34 cellular contexts compared by ENCODE assay signal in the genomic region with DNA sequence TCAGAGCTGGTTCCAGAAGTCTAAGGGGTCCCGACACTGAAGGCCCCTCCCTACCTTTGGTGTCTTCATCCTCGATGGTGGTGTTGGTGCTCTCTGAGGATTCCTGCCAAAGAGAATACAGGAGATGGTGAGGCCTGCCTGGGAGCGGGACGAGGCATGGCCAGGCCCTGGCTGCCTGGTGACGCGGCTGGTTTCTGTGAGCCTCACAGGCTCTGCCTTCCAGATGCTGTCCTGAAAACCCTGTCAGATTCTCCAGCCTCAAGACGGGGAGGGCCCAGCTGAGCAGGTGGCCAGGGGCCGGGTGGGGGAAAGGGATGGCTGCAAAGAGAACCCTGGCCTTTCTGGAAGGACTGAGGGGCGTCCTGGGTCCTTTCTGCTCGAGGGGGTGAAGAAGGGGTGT. TPM values are rescaled to one million over a fixed set of nuclear protein-coding genes. Genes with fewer than 3 reads are reported as not detected.
"Had no signal": no experiment of that assay in that cellular context is flagged by ENCODE, and none has a peak within 500 bp of the region (broad histone marks: within the 10 kb centered on the region; RNA-seq: fewer than 3 reads in every experiment).

No MANE protein-coding gene starts in this region.

- H3K27ac ChIP-seq: adrenal gland, ascending aorta, breast epithelium, cardiac muscle cell, coronary artery, esophagus muscularis mucosa, foreskin keratinocyte, WERI-Rb-1 had no signal

- H3K4me1 ChIP-seq: adrenal gland, ascending aorta, breast epithelium, foreskin keratinocyte had no signal

- H3K36me3 ChIP-seq: adrenal gland, ascending aorta, breast epithelium, cardiac muscle cell, WERI-Rb-1 had no signal

- ATAC-seq: activated CD4-positive, CD25-positive, alpha-beta regulatory T cell treated with anti-CD3 and anti-CD28 coated beads, Interleukin-2, amount 50 U/mL, for 24 hours; activated CD8-positive, alpha-beta T cell treated with anti-CD3 and anti-CD28 coated beads for 36 hours; activated naive CD8-positive, alpha-beta T cell treated with anti-CD3 and anti-CD28 coated beads, Interleukin-2, amount 50 U/mL, for 24 hours; activated T-cell treated with anti-CD3 and anti-CD28 coated beads, Interleukin-2, amount 50 U/mL, for 4 hours; activated T-helper 17 cell treated with anti-CD3 and anti-CD28 coated beads, Interleukin-2, amount 50 U/mL, for 72 hours; foreskin keratinocyte; gastrocnemius medialis; T-helper 17 cell had no signal

- H3K27me3 ChIP-seq: adrenal gland, ascending aorta, breast epithelium, cardiac muscle cell, dorsolateral prefrontal cortex, esophagus muscularis mucosa, gastrocnemius medialis had no signal

- DNase-seq: activated B cell treated with CpG ODN at 0.5 μM for 24 hours; activated CD4-positive, alpha-beta T cell treated with anti-CD3 and anti-CD28 coated beads for 48 hours; activated CD4-positive, alpha-beta T cell treated with anti-CD3 and anti-CD28 coated beads, Interleukin-2, amount 50 U/mL, for 1 hour; activated CD4-positive, alpha-beta T cell treated with anti-CD3 and anti-CD28 coated beads, Interleukin-2, amount 50 U/mL, for 48 hours; activated CD8-positive, alpha-beta memory T cell treated with anti-CD3 and anti-CD28 coated beads for 24 hours; activated CD8-positive, alpha-beta T cell treated with anti-CD3 and anti-CD28 coated beads for 36 hours; activated effector memory CD4-positive, alpha-beta T cell treated with Interleukin-2 at 50 U/mL for 16 hours; activated gamma-delta T cell treated with Interleukin-2 at 50 U/mL for 16 hours; activated naive CD4-positive, alpha-beta T cell treated with anti-CD3 and anti-CD28 coated beads for 36 hours; activated naive CD8-positive, alpha-beta T cell treated with anti-CD3 and anti-CD28 coated beads for 36 hours; activated naive CD8-positive, alpha-beta T cell treated with anti-CD3 and anti-CD28 coated beads, Interleukin-2, amount 50 U/mL, for 24 hours; activated T-cell treated with anti-CD3 and anti-CD28 coated beads, Interleukin-2, amount 50 U/mL, for 4 hours; adrenal gland; amygdala; central memory CD4-positive, alpha-beta T cell; cerebellar nuclear complex; dorsolateral prefrontal cortex; effector memory CD4-positive, alpha-beta T cell; endodermal cell; erythroblast; foreskin keratinocyte; gastrocnemius medialis; glutamatergic neuron; T-helper 1 cell; T-helper 17 cell; T1000; WERI-Rb-1 had no signal

- H3K4me3 ChIP-seq: adrenal gland, ascending aorta, breast epithelium, cardiac muscle cell, coronary artery, dorsolateral prefrontal cortex, esophagus muscularis mucosa, gastrocnemius medialis had no signal

- H3K9me3 ChIP-seq: adrenal gland, ascending aorta, breast epithelium, esophagus muscularis mucosa, gastrocnemius medialis had no signal

RNA-seq across cellular contexts. Expression of a gene that starts 48.8 kb away (rescaled TPM):
- total RNA-seq: activated B cell treated with CpG ODN at 0.5 μM for 24 hours; activated CD8-positive, alpha-beta T cell treated with anti-CD3 and anti-CD28 coated beads for 36 hours; activated naive CD4-positive, alpha-beta T cell treated with anti-CD3 and anti-CD28 coated beads for 36 hours; activated naive CD8-positive, alpha-beta T cell treated with anti-CD3 and anti-CD28 coated beads for 36 hours; activated T-cell treated with anti-CD3 and anti-CD28 coated beads, Interleukin-2, amount 50 U/mL, for 4 hours; activated T-helper 17 cell treated with anti-CD3 and anti-CD28 coated beads, Interleukin-2, amount 50 U/mL, for 72 hours; adrenal gland; ascending aorta; cardiac muscle cell; endodermal cell; esophagus muscularis mucosa; foreskin keratinocyte; T-helper 17 cell had no signal

RNA-seq across cellular contexts. Expression of a gene that starts 50.9 kb away (rescaled TPM):
- total RNA-seq: activated B cell treated with CpG ODN at 0.5 μM for 24 hours; activated CD8-positive, alpha-beta T cell treated with anti-CD3 and anti-CD28 coated beads for 36 hours; activated naive CD4-positive, alpha-beta T cell treated with anti-CD3 and anti-CD28 coated beads for 36 hours; activated naive CD8-positive, alpha-beta T cell treated with anti-CD3 and anti-CD28 coated beads for 36 hours; activated T-cell treated with anti-CD3 and anti-CD28 coated beads, Interleukin-2, amount 50 U/mL, for 4 hours; activated T-helper 17 cell treated with anti-CD3 and anti-CD28 coated beads, Interleukin-2, amount 50 U/mL, for 72 hours; ascending aorta; T-helper 17 cell had no signal
